22 cellular contexts compared by ENCODE assay signal in genomic region chr11:124570160-124570559, GRCh38. TPM values are rescaled to one million over a fixed set of nuclear protein-coding genes. Genes with fewer than 3 reads are reported as not detected.
DNase-seq lines count a peak whose midpoint lies in the region; ATAC-seq, FAIRE-seq and TF ChIP-seq lines count a peak whose summit lies in the region.
"Had no signal": no experiment of that assay in that cellular context is flagged by ENCODE, and none has a peak within 500 bp of the region (broad histone marks: within the 10 kb centered on the region; RNA-seq: fewer than 3 reads in every experiment).

No MANE protein-coding gene starts in this region.

- H3K36me3 ChIP-seq in bronchial epithelial cell (ENCODE audit: control insufficient read depth, insufficient read depth, low read length) (no peaks in the 10 kb centered on the region), H7 (replicated peaks; ENCODE audit: control insufficient read depth, insufficient read depth, low read length) (no peaks in the 10 kb centered on the region)
- H3K36me3 ChIP-seq: BE2C; BLaER1 treated with 17β-estradiol and CSF1 and Interleukin-3, amounts not matched to agents 10 nM and 100 nM; HAP-1 had no signal

- DNase-seq in GM12892 (ENCODE audit: insufficient read length) (no peak), bronchial epithelial cell (ENCODE audit: low read depth) (no peak), head of caudate nucleus (peak in 31 of 42 donors; percentile 2 to 82 (median 43)), Ammon's horn (ENCODE audit: low spot score) (no peak), H7 (no peak)
- DNase-seq in activated CD4-positive, alpha-beta T cell treated with anti-CD3 and anti-CD28 coated beads for 36 hours, result no peak
- DNase-seq: BE2C; CD4-positive, alpha-beta T cell; CD8-positive, alpha-beta memory T cell; DMS 273 treated with DMSO at 0.1 percent for 48 hours; DMS79; GF-D8; HFFc6 had no signal

- H3K4me1 Mint-ChIP-seq in activated CD4-positive, alpha-beta T cell treated with anti-CD3 and anti-CD28 coated beads for 36 hours, result no peaks in the 10 kb centered on the region
- H3K4me1 Mint-ChIP-seq: CD14-positive monocyte; CD8-positive, alpha-beta memory T cell had no signal

- CTCF ChIA-PET in activated CD4-positive, alpha-beta T cell treated with anti-CD3 and anti-CD28 coated beads for 36 hours (lab: Charles Lee), result interaction anchor here (0.9 kb wide), 1 partner anchor 164 kb away, joined by 3 read pairs; no protein-coding TSS in a partner anchor

- H3K4me3 Mint-ChIP-seq in activated CD4-positive, alpha-beta T cell treated with anti-CD3 and anti-CD28 coated beads for 36 hours, result no peak overlapping the region
- H3K4me3 Mint-ChIP-seq: CD14-positive monocyte; CD4-positive, alpha-beta T cell; CD8-positive, alpha-beta memory T cell; HFFc6 had no signal

- peaks cover 26% of the 10 kb centered on the region for H3K27me3 Mint-ChIP-seq in activated CD4-positive, alpha-beta T cell treated with anti-CD3 and anti-CD28 coated beads for 36 hours

- no peak for ATAC-seq in activated CD4-positive, alpha-beta T cell treated with anti-CD3 and anti-CD28 coated beads for 36 hours

- POLR2A ChIA-PET in activated CD4-positive, alpha-beta T cell treated with anti-CD3 and anti-CD28 coated beads for 36 hours (lab: Charles Lee), result no interaction called here

- no peak overlapping the region for H3K4me3 ChIP-seq in bronchial epithelial cell (ENCODE audit: low read depth, low read length)
- H3K4me3 ChIP-seq in H7 (ENCODE audit: insufficient read depth, low read depth, low read length), result no peak overlapping the region
- H3K4me3 ChIP-seq: BLaER1 treated with 17β-estradiol and CSF1 and Interleukin-3, amounts not matched to agents 10 nM and 100 nM; HAP-1 had no signal

- intact Hi-C loops in head of caudate nucleus (cut with DNase I), result no loop called here
- intact Hi-C loops in activated CD4-positive, alpha-beta T cell treated with anti-CD3 and anti-CD28 coated beads for 36 hours (cut with DNase I, micrococcal nuclease), result no loop called here

- TF ChIP-seq CTCF in bronchial epithelial cell (IDR thresholded peaks at IDR 0.05; ENCODE audit: insufficient read depth, low read length, severe bottlenecking), result no peak

- FAIRE-seq in GM12892 (lab: Jason Lieb, UNC), result peak; percentile 33
- FAIRE-seq in bronchial epithelial cell (lab: Jason Lieb, UNC), result peak; percentile 90
- FAIRE-seq: A204.1, D721Med, GM12891 had no signal

- H3K36me3 Mint-ChIP-seq in activated CD4-positive, alpha-beta T cell treated with anti-CD3 and anti-CD28 coated beads for 36 hours (ENCODE audit: low read depth), result no peaks in the 10 kb centered on the region
- H3K36me3 Mint-ChIP-seq: CD14-positive monocyte; CD8-positive, alpha-beta memory T cell had no signal

- no peaks in the 10 kb centered on the region for H3K9me3 Mint-ChIP-seq in activated CD4-positive, alpha-beta T cell treated with anti-CD3 and anti-CD28 coated beads for 36 hours (ENCODE audit: low read depth)
- H3K9me3 Mint-ChIP-seq: CD4-positive, alpha-beta T cell; CD8-positive, alpha-beta memory T cell; HFFc6 had no signal

- H3K27me3 ChIP-seq in bronchial epithelial cell (ENCODE audit: control insufficient read depth, insufficient read depth, low read length) (no peaks in the 10 kb centered on the region), H7 (ENCODE audit: control insufficient read depth, insufficient read depth, low read length) (no peaks in the 10 kb centered on the region)
- H3K27me3 ChIP-seq: BLaER1 treated with 17β-estradiol and CSF1 and Interleukin-3, amounts not matched to agents 10 nM and 100 nM had no signal

- TF ChIP-seq POLR2A in GM12892 (IDR thresholded peaks at IDR 0.05; ENCODE audit: low read depth, low read length), result no peak

- no peak overlapping the region for H3K27ac Mint-ChIP-seq in activated CD4-positive, alpha-beta T cell treated with anti-CD3 and anti-CD28 coated beads for 36 hours
- H3K27ac Mint-ChIP-seq: CD4-positive, alpha-beta T cell; HFFc6 had no signal

RNA-seq across cellular contexts. Expression of gene OR8A1, which starts 0.4 kb away (rescaled TPM):
- not detected for polyA plus RNA-seq in GM12892 (2012; ENCODE audit: missing spikeins)
- total RNA-seq in bronchial epithelial cell, result not detected in 2 replicates
- not detected for total RNA-seq in activated CD4-positive, alpha-beta T cell treated with anti-CD3 and anti-CD28 coated beads for 36 hours
- not detected in 2 replicates for total RNA-seq in H7 (2014; rRNA removed; shearing (Covaris generic))
- total RNA-seq: CD4-positive, alpha-beta T cell; CD8-positive, alpha-beta memory T cell; G401; H4; HFFc6 had no signal
- polyA plus RNA-seq: AG04450; CD14-positive monocyte; CD8-positive, alpha-beta memory T cell had no signal

RNA-seq across cellular contexts. Expression of gene OR8B12, which starts 26.7 kb away (rescaled TPM):
- polyA plus RNA-seq in GM12892 (2012; ENCODE audit: missing spikeins), result not detected
- not detected in 2 replicates for total RNA-seq in bronchial epithelial cell
- total RNA-seq in activated CD4-positive, alpha-beta T cell treated with anti-CD3 and anti-CD28 coated beads for 36 hours, result not detected
- not detected in 2 replicates for total RNA-seq in H7 (2014; rRNA removed; shearing (Covaris generic))
- total RNA-seq: CD4-positive, alpha-beta T cell; CD8-positive, alpha-beta memory T cell; G401; H4; HFFc6 had no signal
- polyA plus RNA-seq: AG04450; CD14-positive monocyte; CD8-positive, alpha-beta memory T cell had no signal

RNA-seq across cellular contexts. Expression of gene PANX3, which starts 41.1 kb away (rescaled TPM):
- not detected for polyA plus RNA-seq in GM12892 (2012; ENCODE audit: missing spikeins)
- total RNA-seq in bronchial epithelial cell, result not detected in 2 replicates
- not detected for total RNA-seq in activated CD4-positive, alpha-beta T cell treated with anti-CD3 and anti-CD28 coated beads for 36 hours
- not detected in 2 replicates for total RNA-seq in H7 (2014; rRNA removed; shearing (Covaris generic))
- total RNA-seq: CD4-positive, alpha-beta T cell; CD8-positive, alpha-beta memory T cell; G401; H4; HFFc6 had no signal
- polyA plus RNA-seq: AG04450; CD14-positive monocyte; CD8-positive, alpha-beta memory T cell had no signal

RNA-seq across cellular contexts. Expression of gene TBRG1, which starts 52.5 kb away (rescaled TPM):
- 18.5 TPM for polyA plus RNA-seq in GM12892 (2012; ENCODE audit: missing spikeins)
- 21.9 and 28.0 TPM in 2 replicates for total RNA-seq in bronchial epithelial cell
- 10 to 100 TPM; 29.6 to 40.6 TPM for total RNA-seq in activated CD4-positive, alpha-beta T cell treated with anti-CD3 and anti-CD28 coated beads for 36 hours
- total RNA-seq in H7 (2014; rRNA removed; shearing (Covaris generic)), result 21.1 and 26.2 TPM in 2 replicates

Comparison
In these comparisons a context has a peak if more than half of its experiments do, and no peak if none do; other contexts are left out.
1. DNase-seq: peak in head of caudate nucleus (31 of 42); none in GM12892 (single experiment), bronchial epithelial cell (single experiment), activated CD4-positive, alpha-beta T cell treated with anti-CD3 and anti-CD28 coated beads for 36 hours (single experiment), Ammon's horn (single experiment) and H7 (single experiment).